Comparison of ENCODE assay signal across 2 cellular contexts in the genomic region with DNA sequence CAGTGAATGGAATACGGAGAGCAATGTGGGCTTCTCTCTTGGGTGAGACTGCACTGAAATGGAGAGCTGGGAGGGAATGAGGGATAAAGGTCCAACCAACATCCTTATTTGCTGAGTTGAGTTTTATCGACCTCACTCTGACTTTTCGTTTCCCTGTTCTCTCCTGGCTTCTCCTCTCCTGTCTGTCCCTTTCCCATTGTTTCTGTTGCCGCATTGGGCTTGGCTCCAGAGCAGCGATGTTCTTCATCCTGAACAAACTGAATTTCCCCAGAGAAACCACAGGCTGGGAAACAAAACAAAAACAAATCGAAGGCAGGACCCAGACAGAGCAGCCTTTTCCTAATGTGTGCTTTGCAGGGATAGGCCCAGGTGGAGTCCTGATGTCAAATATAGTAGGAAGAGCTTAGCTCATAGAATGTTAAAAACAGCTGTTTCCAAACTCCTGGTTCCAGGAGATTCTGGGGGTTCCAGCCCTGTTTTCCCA.
TF ChIP-seq lines count a peak whose summit lies in the region.

No MANE protein-coding gene starts in this region.

TF ChIP-seq in IMR-90, 13 proteins besides CTCF, POLR2A, EP300 and RAD21:
- TF ChIP-seq CEBPB (IDR thresholded peaks at IDR 0.05; ENCODE audit: low read depth, low read length) (no peak), RCOR1 (IDR thresholded peaks at IDR 0.05; ENCODE audit: insufficient replicate concordance, low read length) (no peak), MAZ (IDR thresholded peaks at IDR 0.05; ENCODE audit: borderline replicate concordance, low read depth, low read length) (no peak), CHD1 (IDR thresholded peaks at IDR 0.05; ENCODE audit: low read depth, low read length) (no peak), FOS (IDR thresholded peaks at IDR 0.05; ENCODE audit: low read depth, low read length) (no peak), BHLHE40 (IDR thresholded peaks at IDR 0.05; ENCODE audit: low read depth, low read length) (no peak), MAFK (IDR thresholded peaks at IDR 0.05; ENCODE audit: low read depth, low read length) (no peak), NFE2L2 (IDR thresholded peaks at IDR 0.05; ENCODE audit: low read depth, low read length) (no peak), RFX5 (IDR thresholded peaks at IDR 0.05; ENCODE audit: low read depth, low read length) (no peak), MXI1 (IDR thresholded peaks at IDR 0.05; ENCODE audit: borderline replicate concordance, low read depth, low read length) (no peak), SMC3 (IDR thresholded peaks at IDR 0.05; ENCODE audit: low read depth, low read length) (no peak), USF2 (IDR thresholded peaks at IDR 0.05; ENCODE audit: low read depth, low read length) (no peak)
- TF ChIP-seq, protein P1, sequence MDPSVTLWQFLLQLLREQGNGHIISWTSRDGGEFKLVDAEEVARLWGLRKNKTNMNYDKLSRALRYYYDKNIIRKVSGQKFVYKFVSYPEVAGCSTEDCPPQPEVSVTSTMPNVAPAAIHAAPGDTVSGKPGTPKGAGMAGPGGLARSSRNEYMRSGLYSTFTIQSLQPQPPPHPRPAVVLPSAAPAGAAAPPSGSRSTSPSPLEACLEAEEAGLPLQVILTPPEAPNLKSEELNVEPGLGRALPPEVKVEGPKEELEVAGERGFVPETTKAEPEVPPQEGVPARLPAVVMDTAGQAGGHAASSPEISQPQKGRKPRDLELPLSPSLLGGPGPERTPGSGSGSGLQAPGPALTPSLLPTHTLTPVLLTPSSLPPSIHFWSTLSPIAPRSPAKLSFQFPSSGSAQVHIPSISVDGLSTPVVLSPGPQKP (IDR thresholded peaks at IDR 0.05; ENCODE audit: borderline replicate concordance, low read depth, low read length): no peak
TF ChIP-seq in IMR-90: peak in this region for 0.

TF ChIP-seq in liver, 16 proteins besides CTCF, POLR2A, EP300 and RAD21:
- TF ChIP-seq FOXA1 (IDR thresholded peaks at IDR 0.05) (no peak), ATF3 (IDR thresholded peaks at IDR 0.05) (no peak), REST (IDR thresholded peaks at IDR 0.05) (no peak), EGR1 (IDR thresholded peaks at IDR 0.05; ENCODE audit: low read depth in 2 of 2) (no peak), NR2F2 (IDR thresholded peaks at IDR 0.05) (no peak), GABPA (IDR thresholded peaks at IDR 0.05 in 1 of 2, conservative IDR thresholded peaks at IDR 0.05 in 1 of 2) (no peak), YY1 (IDR thresholded peaks at IDR 0.05) (peak; percentile 43), RXRA (IDR thresholded peaks at IDR 0.05) (peak in 1 of 2 donors; percentile 35), ZBTB33 (IDR thresholded peaks at IDR 0.05) (no peak), JUND (IDR thresholded peaks at IDR 0.05) (no peak), FOXA2 (IDR thresholded peaks at IDR 0.05) (no peak), SP1 (IDR thresholded peaks at IDR 0.05) (peak; percentile 62), HNF4G (IDR thresholded peaks at IDR 0.05) (no peak), MAX (IDR thresholded peaks at IDR 0.05) (no peak), TAF1 (conservative IDR thresholded peaks at IDR 0.05) (no peak), HNF4A (conservative IDR thresholded peaks at IDR 0.05) (peak; percentile 15 to 30)
